In the genomic region with DNA sequence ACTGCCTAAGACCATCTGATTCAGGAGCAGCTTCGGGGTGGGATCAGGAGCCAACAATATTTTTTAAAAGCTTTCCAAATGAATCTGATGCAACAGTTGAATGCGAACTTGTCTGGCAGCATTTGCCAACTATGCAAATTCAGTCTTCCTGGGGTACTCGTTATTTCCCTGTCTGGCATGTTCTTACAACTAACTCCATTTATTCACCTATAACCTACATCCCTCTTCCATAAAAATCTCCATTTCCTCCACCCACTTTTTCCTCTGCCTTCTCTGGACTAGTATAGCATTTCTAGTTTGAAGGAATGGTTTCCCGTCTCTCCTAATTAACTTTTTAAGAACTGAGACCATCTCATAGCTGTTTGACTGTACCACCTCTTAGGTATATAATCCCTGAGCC, we compare ENCODE assay signal across 1 cellular context.
TF ChIP-seq lines count a peak whose summit lies in the region.

No MANE protein-coding gene starts in this region.

TF ChIP-seq in GM23338, 12 proteins besides CTCF, POLR2A, EP300 and RAD21 (continued from another document):
- TF ChIP-seq, protein P1, sequence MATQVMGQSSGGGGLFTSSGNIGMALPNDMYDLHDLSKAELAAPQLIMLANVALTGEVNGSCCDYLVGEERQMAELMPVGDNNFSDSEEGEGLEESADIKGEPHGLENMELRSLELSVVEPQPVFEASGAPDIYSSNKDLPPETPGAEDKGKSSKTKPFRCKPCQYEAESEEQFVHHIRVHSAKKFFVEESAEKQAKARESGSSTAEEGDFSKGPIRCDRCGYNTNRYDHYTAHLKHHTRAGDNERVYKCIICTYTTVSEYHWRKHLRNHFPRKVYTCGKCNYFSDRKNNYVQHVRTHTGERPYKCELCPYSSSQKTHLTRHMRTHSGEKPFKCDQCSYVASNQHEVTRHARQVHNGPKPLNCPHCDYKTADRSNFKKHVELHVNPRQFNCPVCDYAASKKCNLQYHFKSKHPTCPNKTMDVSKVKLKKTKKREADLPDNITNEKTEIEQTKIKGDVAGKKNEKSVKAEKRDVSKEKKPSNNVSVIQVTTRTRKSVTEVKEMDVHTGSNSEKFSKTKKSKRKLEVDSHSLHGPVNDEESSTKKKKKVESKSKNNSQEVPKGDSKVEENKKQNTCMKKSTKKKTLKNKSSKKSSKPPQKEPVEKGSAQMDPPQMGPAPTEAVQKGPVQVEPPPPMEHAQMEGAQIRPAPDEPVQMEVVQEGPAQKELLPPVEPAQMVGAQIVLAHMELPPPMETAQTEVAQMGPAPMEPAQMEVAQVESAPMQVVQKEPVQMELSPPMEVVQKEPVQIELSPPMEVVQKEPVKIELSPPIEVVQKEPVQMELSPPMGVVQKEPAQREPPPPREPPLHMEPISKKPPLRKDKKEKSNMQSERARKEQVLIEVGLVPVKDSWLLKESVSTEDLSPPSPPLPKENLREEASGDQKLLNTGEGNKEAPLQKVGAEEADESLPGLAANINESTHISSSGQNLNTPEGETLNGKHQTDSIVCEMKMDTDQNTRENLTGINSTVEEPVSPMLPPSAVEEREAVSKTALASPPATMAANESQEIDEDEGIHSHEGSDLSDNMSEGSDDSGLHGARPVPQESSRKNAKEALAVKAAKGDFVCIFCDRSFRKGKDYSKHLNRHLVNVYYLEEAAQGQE (IDR thresholded peaks at IDR 0.05; ENCODE audit: unreplicated experiment) = no peak
- TF ChIP-seq ZNF331 (CRISPR knock-in tag; IDR thresholded peaks at IDR 0.05; ENCODE audit: low read depth) (no peak), ZNF462 (CRISPR knock-in tag; IDR thresholded peaks at IDR 0.05) (no peak), JUNB (IDR thresholded peaks at IDR 0.05; ENCODE audit: unreplicated experiment) (no peak), CREB1 (CRISPR knock-in tag; IDR thresholded peaks at IDR 0.05; ENCODE audit: low read depth) (no peak), EZH2phosphoT487 (IDR thresholded peaks at IDR 0.05; ENCODE audit: unreplicated experiment) (no peak), STAT1 (IDR thresholded peaks at IDR 0.05; ENCODE audit: unreplicated experiment) (no peak), NANOG (IDR thresholded peaks at IDR 0.05; ENCODE audit: borderline replicate concordance) (no peak)
- TF ChIP-seq, protein P2, sequence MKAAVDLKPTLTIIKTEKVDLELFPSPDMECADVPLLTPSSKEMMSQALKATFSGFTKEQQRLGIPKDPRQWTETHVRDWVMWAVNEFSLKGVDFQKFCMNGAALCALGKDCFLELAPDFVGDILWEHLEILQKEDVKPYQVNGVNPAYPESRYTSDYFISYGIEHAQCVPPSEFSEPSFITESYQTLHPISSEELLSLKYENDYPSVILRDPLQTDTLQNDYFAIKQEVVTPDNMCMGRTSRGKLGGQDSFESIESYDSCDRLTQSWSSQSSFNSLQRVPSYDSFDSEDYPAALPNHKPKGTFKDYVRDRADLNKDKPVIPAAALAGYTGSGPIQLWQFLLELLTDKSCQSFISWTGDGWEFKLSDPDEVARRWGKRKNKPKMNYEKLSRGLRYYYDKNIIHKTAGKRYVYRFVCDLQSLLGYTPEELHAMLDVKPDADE (IDR thresholded peaks at IDR 0.05) = no peak
TF ChIP-seq in GM23338: peak in this region for 0.
